Comparison of ENCODE assay signal across 20 cellular contexts in genomic region chr2:127697482-127698180, GRCh38. TPM values are rescaled to one million over a fixed set of nuclear protein-coding genes. Genes with fewer than 3 reads are reported as not detected.
DNase-seq lines count a peak whose midpoint lies in the region; ATAC-seq and TF ChIP-seq lines count a peak whose summit lies in the region.
"Had no signal": no experiment of that assay in that cellular context is flagged by ENCODE, and none has a peak within 500 bp of the region (broad histone marks: within the 10 kb centered on the region; RNA-seq: fewer than 3 reads in every experiment).

No MANE protein-coding gene starts in this region.

- peaks cover 14% of the 10 kb centered on the region for H3K36me3 Mint-ChIP-seq in T-helper 2 cell treated with Interferon-gamma antibody and Interleukin-4, amounts not matched to agents 5 μg/mL and 100 μg/mL, for 36 hours (ENCODE audit: low read depth)
- peaks cover 21% of the 10 kb centered on the region for H3K36me3 Mint-ChIP-seq in stimulated activated effector memory CD8-positive, alpha-beta T cell treated with anti-CD3 and anti-CD28 coated beads, Interleukin-12 subunit alpha, Interleukin-12 subunit beta, amount 100 ng/mL, for 72 hours

- no peak overlapping the region for H3K9ac ChIP-seq in IMR-90 (ENCODE audit: low read depth, low read length)
- H3K9ac ChIP-seq: GM23248 had no signal

- H2AFZ ChIP-seq in IMR-90 (replicated peaks; ENCODE audit: low read length, poor library complexity) = no peak overlapping the region
- H2AFZ ChIP-seq: GM23248 had no signal

- BruUV-seq in IMR-90 (replicated peaks; lab: Mats Ljungman, UMichigan) = no TSS peak

- peak overlapping the region; percentile 36 for H3K27ac Mint-ChIP-seq in T-helper 2 cell treated with Interferon-gamma antibody and Interleukin-4, amounts not matched to agents 5 μg/mL and 100 μg/mL, for 36 hours
- peak overlapping the region; percentile 36 for H3K27ac Mint-ChIP-seq in stimulated activated effector memory CD8-positive, alpha-beta T cell treated with anti-CD3 and anti-CD28 coated beads, Interleukin-12 subunit alpha, Interleukin-12 subunit beta, amount 100 ng/mL, for 72 hours
- H3K27ac Mint-ChIP-seq: CD8-positive, alpha-beta T cell had no signal

- no peak overlapping the region for H4K8ac ChIP-seq in IMR-90 (ENCODE audit: low read depth in 2 of 2, low read length in 2 of 2)

- no peak overlapping the region for H2BK120ac ChIP-seq in IMR-90 (ENCODE audit: low read depth, low read length)

- no peak overlapping the region for H2BK5ac ChIP-seq in IMR-90 (ENCODE audit: low read depth, low read length, poor library complexity, severe bottlenecking)

- H3K4me2 ChIP-seq in IMR-90 (ENCODE audit: low read depth, low read length) = no peak overlapping the region
- H3K4me2 ChIP-seq: A549 had no signal

- H3K14ac ChIP-seq in IMR-90 (replicated peaks; ENCODE audit: low read depth, low read length) = no peak overlapping the region

- no peak overlapping the region for H2AK5ac ChIP-seq in IMR-90 (ENCODE audit: low read depth, low read length)

- no peak for TF ChIP-seq CTCF in IMR-90 (conservative IDR thresholded peaks at IDR 0.05; ENCODE audit: low read depth, low read length)

- no peak overlapping the region for H3K18ac ChIP-seq in IMR-90 (ENCODE audit: low read depth, low read length)

- H4K91ac ChIP-seq in IMR-90 (ENCODE audit: insufficient read depth, low read depth, low read length) = no peak overlapping the region

- H3K4me3 ChIP-seq in IMR-90 (ENCODE audit: insufficient read depth, low read depth, low read length) = no peak overlapping the region
- H3K4me3 ChIP-seq: A549, GM23248, HAP-1 had no signal

- dilution Hi-C loops in IMR-90 (cut with HindIII; ENCODE audit: low sequenced_read_pairs, unreplicated experiment) = no loop called here

- intact Hi-C loops in IMR-90 (cut with micrococcal nuclease) = no loop called here

- no peak overlapping the region for H2BK15ac ChIP-seq in IMR-90 (ENCODE audit: low read depth, low read length)

- peaks cover 9% of the 10 kb centered on the region for H3K9me1 ChIP-seq in IMR-90 (ENCODE audit: insufficient read depth, low read length)

- 97% methylated on average over 17 of the region's 21 CpGs; no CpG with 5 or more reads in 1 of the 2 experiments for WGBS in IMR-90 (ENCODE audit: extremely low coverage in 2 of 2, insufficient read length in 1 of 2), 2 experiments

- in situ Hi-C loops in IMR-90 (cut with MboI; ENCODE audit: low sequenced_read_pairs) = no loop called here

- H3K9me3 Mint-ChIP-seq in T-helper 2 cell treated with Interferon-gamma antibody and Interleukin-4, amounts not matched to agents 5 μg/mL and 100 μg/mL, for 36 hours = no peaks in the 10 kb centered on the region
- H3K9me3 Mint-ChIP-seq in stimulated activated effector memory CD8-positive, alpha-beta T cell treated with anti-CD3 and anti-CD28 coated beads, Interleukin-12 subunit alpha, Interleukin-12 subunit beta, amount 100 ng/mL, for 72 hours = no peaks in the 10 kb centered on the region
- H3K9me3 Mint-ChIP-seq: CD8-positive, alpha-beta T cell had no signal

- ATAC-seq in IMR-90 (ENCODE audit: low read depth) = no peak
- ATAC-seq in stimulated activated effector memory CD8-positive, alpha-beta T cell treated with anti-CD3 and anti-CD28 coated beads, Interleukin-12 subunit alpha, Interleukin-12 subunit beta, amount 100 ng/mL, for 72 hours = no peak
- ATAC-seq: A549; CD8-positive, alpha-beta T cell had no signal

- no peak overlapping the region for H3K27ac ChIP-seq in IMR-90 (ENCODE audit: insufficient read depth, low read length)
- H3K27ac ChIP-seq: 22Rv1, A549, C4-2B, GM23248 had no signal

- CTCF ChIA-PET in IMR-90 (lab: Yijun Ruan, JAX) = no interaction called here

- H4K5ac ChIP-seq in IMR-90 (ENCODE audit: low read depth, low read length) = no peak overlapping the region

- peaks cover 1 to 19% of the 10 kb centered on the region in 2 experiments; a peak in 3 of 4 replicates for H3K79me1 ChIP-seq in IMR-90 (ENCODE audit: low read depth in 1 of 2, low read length in 2 of 2)

- peaks cover 13% of the 10 kb centered on the region for H3K4me1 Mint-ChIP-seq in T-helper 2 cell treated with Interferon-gamma antibody and Interleukin-4, amounts not matched to agents 5 μg/mL and 100 μg/mL, for 36 hours (ENCODE audit: low read depth)
- peaks cover 8% of the 10 kb centered on the region for H3K4me1 Mint-ChIP-seq in stimulated activated effector memory CD8-positive, alpha-beta T cell treated with anti-CD3 and anti-CD28 coated beads, Interleukin-12 subunit alpha, Interleukin-12 subunit beta, amount 100 ng/mL, for 72 hours

- H3K27me3 Mint-ChIP-seq in T-helper 2 cell treated with Interferon-gamma antibody and Interleukin-4, amounts not matched to agents 5 μg/mL and 100 μg/mL, for 36 hours (ENCODE audit: low read depth) = no peaks in the 10 kb centered on the region

- TF ChIP-seq POLR2A in IMR-90 (IDR thresholded peaks at IDR 0.05; ENCODE audit: low read depth, low read length) = no peak

- POLR2A ChIA-PET in IMR-90 (lab: Charles Lee; ENCODE audit: unreplicated experiment) = no interaction called here

- H3K4me1 ChIP-seq in IMR-90 (ENCODE audit: control insufficient read depth, insufficient read depth, low read length) = peaks cover 2% of the 10 kb centered on the region; the same call in 1 of the 2 replicates

- no peaks in the 10 kb centered on the region for H3K9me3 ChIP-seq in IMR-90 (ENCODE audit: control insufficient read depth, insufficient read depth, low read length)
- H3K9me3 ChIP-seq: A549, HAP-1 had no signal

- no peaks in the 10 kb centered on the region for H4K20me1 ChIP-seq in IMR-90 (ENCODE audit: insufficient read depth, low read length)

- H3K4me3 Mint-ChIP-seq in T-helper 2 cell treated with Interferon-gamma antibody and Interleukin-4, amounts not matched to agents 5 μg/mL and 100 μg/mL, for 36 hours = no peak overlapping the region
- H3K4me3 Mint-ChIP-seq in stimulated activated effector memory CD8-positive, alpha-beta T cell treated with anti-CD3 and anti-CD28 coated beads, Interleukin-12 subunit alpha, Interleukin-12 subunit beta, amount 100 ng/mL, for 72 hours = no peak overlapping the region
- H3K4me3 Mint-ChIP-seq: CD8-positive, alpha-beta T cell had no signal

- no peak overlapping the region for H3K56ac ChIP-seq in IMR-90 (ENCODE audit: extremely low read depth, insufficient read depth, low read length)

- H3K27me3 ChIP-seq in IMR-90 (ENCODE audit: control insufficient read depth, insufficient read depth, low read length) = no peaks in the 10 kb centered on the region

- no peak for DNase-seq in T-helper 2 cell treated with Interferon-gamma antibody and Interleukin-4, amounts not matched to agents 5 μg/mL and 100 μg/mL, for 36 hours (ENCODE audit: low spot score)
- DNase-seq in T-helper 2 cell (no peak), IMR-90 (no peak), mesenteric fat pad (ENCODE audit: low spot score) (peak; percentile 85), NCI-H2171 treated with DMSO at 0.1 percent for 48 hours (lab: John Stamatoyannopoulos, UW) (no peak), GM19240 (ENCODE audit: insufficient read length, low spot score) (no peak), HK-2 (ENCODE audit: unreplicated experiment) (no peak)
- DNase-seq in stimulated activated effector memory CD8-positive, alpha-beta T cell treated with anti-CD3 and anti-CD28 coated beads, Interleukin-12 subunit alpha, Interleukin-12 subunit beta, amount 100 ng/mL, for 72 hours (ENCODE audit: low spot score in 2 of 2) = no peak
- DNase-seq: AML-193; Calu3; CD8-positive, alpha-beta T cell; DMS79 treated with DMSO at 0.1 percent for 48 hours; GF-D8; GM23248 had no signal

- no peak overlapping the region for H3K23ac ChIP-seq in IMR-90 (ENCODE audit: low read depth, low read length)

- H2BK20ac ChIP-seq in IMR-90 (ENCODE audit: low read depth, low read length) = no peak overlapping the region

- peak overlapping the region; percentile 18 for H2AK9ac ChIP-seq in IMR-90 (replicated peaks; ENCODE audit: low read depth, low read length, poor library complexity)

- H3K4ac ChIP-seq in IMR-90 (ENCODE audit: low read depth, low read length) = no peak overlapping the region

- H3K36me3 ChIP-seq in IMR-90 (ENCODE audit: control insufficient read depth, insufficient read depth, low read length) = no peaks in the 10 kb centered on the region

- no peak for TF ChIP-seq RAD21 in IMR-90 (IDR thresholded peaks at IDR 0.05; ENCODE audit: low read length)

TF ChIP-seq in IMR-90, 13 proteins besides CTCF, POLR2A, EP300 and RAD21 (continues in another document):
- TF ChIP-seq ELK1 (IDR thresholded peaks at IDR 0.05; ENCODE audit: borderline replicate concordance, low read depth, low read length) (no peak), NFE2L2 (IDR thresholded peaks at IDR 0.05; ENCODE audit: low read depth, low read length) (no peak), USF2 (IDR thresholded peaks at IDR 0.05; ENCODE audit: low read depth, low read length) (no peak)

RNA-seq across cellular contexts. Expression of gene SFT2D3, which starts 3.7 kb away (rescaled TPM):
- total RNA-seq in IMR-90 (2012; rRNA removed) (2.5 and 3.9 TPM in 2 replicates), mesenteric fat pad (4.2 TPM)
- 3.1 TPM in 2 replicates for polyA plus RNA-seq in IMR-90 (2012; rRNA removed)
- 1.4 and 1.8 TPM in 2 replicates for polyA plus RNA-seq in IMR-90 (2012; cell fraction: cytosol; rRNA removed)
- 1.3 TPM in 2 replicates for polyA plus RNA-seq in IMR-90 (2012; cell fraction: nucleus; rRNA removed; ENCODE audit: low replicate concordance)
- polyA plus RNA-seq: GM23248 had no signal

RNA-seq across cellular contexts. Expression of gene LIMS2, which starts 22.3 kb away (rescaled TPM):
- total RNA-seq in IMR-90 (2012; rRNA removed) = 1.1 and 1.3 TPM in 2 replicates
- polyA plus RNA-seq in IMR-90 (2012; rRNA removed) = 17.8 and 18.8 TPM in 2 replicates
- polyA plus RNA-seq in IMR-90 (2012; cell fraction: cytosol; rRNA removed) = 22.3 and 23.6 TPM in 2 replicates
- 69.0 and 120 TPM in 2 replicates for polyA plus RNA-seq in IMR-90 (2012; cell fraction: nucleus; rRNA removed; ENCODE audit: low replicate concordance)
- total RNA-seq in mesenteric fat pad = 70.6 TPM

RNA-seq across cellular contexts. Expression of gene GPR17, which starts 51.7 kb away (rescaled TPM):
- not detected in 2 replicates for total RNA-seq in IMR-90 (2012; rRNA removed)
- polyA plus RNA-seq in IMR-90 (2012; rRNA removed) = not detected in 2 replicates
- polyA plus RNA-seq in IMR-90 (2012; cell fraction: cytosol; rRNA removed) = not detected in 2 replicates
- polyA plus RNA-seq in IMR-90 (2012; cell fraction: nucleus; rRNA removed; ENCODE audit: low replicate concordance) = 0.04 TPM in 1 of 2 replicates, not detected in the other
- not detected for total RNA-seq in mesenteric fat pad
- total RNA-seq: Calu3; CD8-positive, alpha-beta T cell; GM23248; H4 had no signal
- polyA plus RNA-seq: A549, BJ had no signal

Comparison
In these comparisons a context has a peak if more than half of its experiments do, and no peak if none do; other contexts are left out.
1. RNA of gene LIMS2, which starts 22.3 kb away (total RNA-seq): 70.6 TPM in mesenteric fat pad (single experiment); 1.1 to 1.3 TPM in IMR-90; every median in the first group is over 10 times any median in the second.